ENCODE assay signal across 2 cellular contexts in the genomic region with DNA sequence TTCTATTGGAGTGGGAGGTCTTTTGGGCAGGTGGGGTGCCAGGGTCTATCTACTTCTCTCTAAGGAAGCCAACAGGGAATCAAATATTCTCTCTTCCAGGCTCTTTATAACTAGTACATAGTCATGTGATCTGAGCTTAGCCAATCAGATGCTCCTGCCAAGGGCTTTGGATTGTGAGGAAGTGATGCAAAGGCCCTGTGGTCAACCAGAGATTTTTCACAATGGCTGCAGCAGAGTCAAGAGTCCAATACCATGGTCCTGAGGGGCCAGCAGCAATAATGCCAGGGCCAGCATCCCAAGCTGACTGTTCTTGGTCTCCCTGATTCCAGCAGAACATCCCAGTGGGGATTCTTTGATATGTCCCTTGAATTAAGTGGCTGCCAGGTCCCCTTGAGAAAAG.
TF ChIP-seq lines count a peak whose summit lies in the region.

No MANE protein-coding gene starts in this region.

TF ChIP-seq in HepG2, 621 proteins besides CTCF, POLR2A, EP300 and RAD21:
- peak; percentile 45; the same call in 1 of the 2 replicates for TF ChIP-seq NFYB (CRISPR knock-in tag; IDR thresholded peaks at IDR 0.05)
- peak; percentile 55 for TF ChIP-seq ZMYM3 (CRISPR knock-in tag; IDR thresholded peaks at IDR 0.05)
- no peak for TF ChIP-seq KLF16 (CRISPR knock-in tag; IDR thresholded peaks at IDR 0.05)
- TF ChIP-seq ZNF207 (IDR thresholded peaks at IDR 0.05; ENCODE audit: borderline replicate concordance) = no peak

TF ChIP-seq in K562, 482 proteins besides CTCF, POLR2A, EP300 and RAD21:
- peak; percentile 85 for TF ChIP-seq RBM25 (IDR thresholded peaks at IDR 0.05; ENCODE audit: low read depth, low read length, severe bottlenecking)
- no peak for TF ChIP-seq RREB1 (CRISPR knock-in tag; IDR thresholded peaks at IDR 0.05)
- TF ChIP-seq, protein P1, sequence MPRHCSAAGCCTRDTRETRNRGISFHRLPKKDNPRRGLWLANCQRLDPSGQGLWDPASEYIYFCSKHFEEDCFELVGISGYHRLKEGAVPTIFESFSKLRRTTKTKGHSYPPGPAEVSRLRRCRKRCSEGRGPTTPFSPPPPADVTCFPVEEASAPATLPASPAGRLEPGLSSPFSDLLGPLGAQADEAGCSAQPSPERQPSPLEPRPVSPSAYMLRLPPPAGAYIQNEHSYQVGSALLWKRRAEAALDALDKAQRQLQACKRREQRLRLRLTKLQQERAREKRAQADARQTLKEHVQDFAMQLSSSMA (CRISPR knock-in tag; IDR thresholded peaks at IDR 0.05) = no peak
- TF ChIP-seq NFYB (IDR thresholded peaks at IDR 0.05; ENCODE audit: extremely low read depth, insufficient read length) = peak; percentile 58
- TF ChIP-seq SMAD4 (CRISPR knock-in tag; conservative IDR thresholded peaks at IDR 0.05) = no peak
- TF ChIP-seq, protein P2, sequence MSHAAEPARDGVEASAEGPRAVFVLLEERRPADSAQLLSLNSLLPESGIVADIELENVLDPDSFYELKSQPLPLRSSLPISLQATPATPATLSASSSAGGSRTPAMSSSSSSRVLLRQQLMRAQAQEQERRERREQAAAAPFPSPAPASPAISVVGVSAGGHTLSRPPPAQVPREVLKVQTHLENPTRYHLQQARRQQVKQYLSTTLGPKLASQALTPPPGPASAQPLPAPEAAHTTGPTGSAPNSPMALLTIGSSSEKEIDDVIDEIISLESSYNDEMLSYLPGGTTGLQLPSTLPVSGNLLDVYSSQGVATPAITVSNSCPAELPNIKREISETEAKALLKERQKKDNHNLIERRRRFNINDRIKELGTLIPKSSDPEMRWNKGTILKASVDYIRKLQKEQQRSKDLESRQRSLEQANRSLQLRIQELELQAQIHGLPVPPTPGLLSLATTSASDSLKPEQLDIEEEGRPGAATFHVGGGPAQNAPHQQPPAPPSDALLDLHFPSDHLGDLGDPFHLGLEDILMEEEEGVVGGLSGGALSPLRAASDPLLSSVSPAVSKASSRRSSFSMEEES (CRISPR knock-in tag; IDR thresholded peaks at IDR 0.05) = peak; percentile 15; the same call in 1 of the 2 replicates
